Comparison of ENCODE assay signal across 9 cellular contexts in the genomic region with DNA sequence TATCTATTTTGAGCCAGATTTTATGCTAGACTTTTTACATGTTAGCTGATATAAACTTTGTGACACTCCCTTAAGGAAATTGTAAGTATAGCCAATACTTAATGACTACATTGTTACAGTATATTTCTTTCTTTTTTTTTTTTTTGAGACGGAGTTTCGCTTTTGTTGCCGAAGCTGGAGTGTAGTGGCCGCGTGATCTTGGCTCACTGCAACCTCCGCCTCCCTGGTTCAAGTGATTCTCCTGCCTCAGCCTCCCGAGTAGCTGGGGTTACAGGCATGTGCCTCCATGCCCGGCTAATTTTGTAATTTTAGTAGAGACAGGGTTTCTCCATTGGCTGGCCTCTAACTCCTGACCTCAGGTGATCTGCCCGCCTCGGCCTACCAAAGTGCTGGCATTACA. TPM values are rescaled to one million over a fixed set of nuclear protein-coding genes. Genes with fewer than 3 reads are reported as not detected.
DNase-seq lines count a peak whose midpoint lies in the region; ATAC-seq and TF ChIP-seq lines count a peak whose summit lies in the region.
"Not testable (repeated sequence)": the region's sequence is repeated elsewhere in the genome, so short reads cannot be mapped to it uniquely, and the experiment has no call there.
"Had no signal": no experiment of that assay in that cellular context is flagged by ENCODE, and none has a peak within 500 bp of the region (broad histone marks: within the 10 kb centered on the region; RNA-seq: fewer than 3 reads in every experiment).

No MANE protein-coding gene starts in this region.

- intact Hi-C loops in CD4-positive, alpha-beta T cell (cut with DNase I, micrococcal nuclease); MCF 10A (cut with micrococcal nuclease); spleen (cut with DNase I; ENCODE audit: low total_unique reads): not testable (repeated sequence)

- H3K4me3 Mint-ChIP-seq in CD4-positive, alpha-beta T cell: peak overlapping the region; percentile 69
- peak overlapping the region; percentile 55 for H3K4me3 Mint-ChIP-seq in T-helper 2 cell treated with Interferon-gamma antibody and Interleukin-4, amounts not matched to agents 5 μg/mL and 100 μg/mL, for 36 hours
- peak overlapping the region; percentile 18 for H3K4me3 Mint-ChIP-seq in activated CD8-positive, alpha-beta memory T cell treated with anti-CD3 and anti-CD28 coated beads, Interleukin-2, amount 10 ng/mL, durations not matched to agents 7 days and 5 days
- not testable (repeated sequence) for H3K4me3 Mint-ChIP-seq in MCF 10A (ENCODE audit: unreplicated experiment)
- H3K4me3 Mint-ChIP-seq in naive B cell: peak overlapping the region; percentile 66 to 85 (median 77)

- not testable (repeated sequence) for DNase-seq in CD4-positive, alpha-beta T cell; T-helper 2 cell treated with Interferon-gamma antibody and Interleukin-4, amounts not matched to agents 5 μg/mL and 100 μg/mL, for 36 hours (ENCODE audit: low spot score); activated CD8-positive, alpha-beta memory T cell treated with anti-CD3 and anti-CD28 coated beads, Interleukin-2, amount 10 ng/mL, durations not matched to agents 7 days and 5 days; MCF 10A (ENCODE audit: unreplicated experiment); naive B cell; spleen

- H3K4me1 Mint-ChIP-seq in CD4-positive, alpha-beta T cell (ENCODE audit: low read depth): peaks cover 77% of the 10 kb centered on the region
- peaks cover 53% of the 10 kb centered on the region for H3K4me1 Mint-ChIP-seq in T-helper 2 cell treated with Interferon-gamma antibody and Interleukin-4, amounts not matched to agents 5 μg/mL and 100 μg/mL, for 36 hours (ENCODE audit: low read depth)
- H3K4me1 Mint-ChIP-seq in activated CD8-positive, alpha-beta memory T cell treated with anti-CD3 and anti-CD28 coated beads, Interleukin-2, amount 10 ng/mL, durations not matched to agents 7 days and 5 days: peaks cover 58% of the 10 kb centered on the region
- H3K4me1 Mint-ChIP-seq in MCF 10A (ENCODE audit: insufficient read depth, unreplicated experiment) (peaks cover 40% of the 10 kb centered on the region), naive B cell (peaks cover 60 to 84% (median 77%) of the 10 kb centered on the region in 3 donors)

- not testable (repeated sequence) for TF ChIP-seq CTCF in CD4-positive, alpha-beta T cell (IDR thresholded peaks at IDR 0.05); OCI-LY1 (IDR thresholded peaks at IDR 0.05; ENCODE audit: low read length); MCF 10A (IDR thresholded peaks at IDR 0.05; ENCODE audit: unreplicated experiment); spleen (IDR thresholded peaks at IDR 0.05 in 8 of 11, conservative IDR thresholded peaks at IDR 0.05 in 3 of 11)

- not testable (repeated sequence) for H3K9me3 Mint-ChIP-seq in CD4-positive, alpha-beta T cell; T-helper 2 cell treated with Interferon-gamma antibody and Interleukin-4, amounts not matched to agents 5 μg/mL and 100 μg/mL, for 36 hours; activated CD8-positive, alpha-beta memory T cell treated with anti-CD3 and anti-CD28 coated beads, Interleukin-2, amount 10 ng/mL, durations not matched to agents 7 days and 5 days (ENCODE audit: low read depth); MCF 10A (ENCODE audit: unreplicated experiment); naive B cell

- not testable (repeated sequence) for ATAC-seq in CD4-positive, alpha-beta T cell (ENCODE audit: poor library complexity); activated CD8-positive, alpha-beta memory T cell treated with anti-CD3 and anti-CD28 coated beads, Interleukin-2, amount 10 ng/mL, durations not matched to agents 7 days and 5 days; naive B cell (ENCODE audit: low read depth in 2 of 2)

- H3K27ac Mint-ChIP-seq in CD4-positive, alpha-beta T cell: peak overlapping the region; percentile 92
- peak overlapping the region; percentile 58 for H3K27ac Mint-ChIP-seq in T-helper 2 cell treated with Interferon-gamma antibody and Interleukin-4, amounts not matched to agents 5 μg/mL and 100 μg/mL, for 36 hours
- peak overlapping the region; percentile 78 for H3K27ac Mint-ChIP-seq in activated CD8-positive, alpha-beta memory T cell treated with anti-CD3 and anti-CD28 coated beads, Interleukin-2, amount 10 ng/mL, durations not matched to agents 7 days and 5 days
- H3K27ac Mint-ChIP-seq in MCF 10A (ENCODE audit: low read depth, unreplicated experiment): peak overlapping the region; percentile 81
- H3K27ac Mint-ChIP-seq in naive B cell: peak overlapping the region in 5 of 6 donors; percentile 69 to 95 (median 88)

- not testable (repeated sequence) for H3K27ac ChIP-seq in CD4-positive, alpha-beta T cell (ENCODE audit: low read depth, low read length)
- H3K27ac ChIP-seq in OCI-LY1 (ENCODE audit: low read depth, low read length, poor library complexity, severe bottlenecking) (peak overlapping the region; percentile 89), spleen (peak overlapping the region in 5 of 8 donors; percentile 34 to 75 (median 62))

- BruUV-seq in MCF 10A (replicated peaks; lab: Mats Ljungman, UMichigan): not testable (repeated sequence)

- H3K4me3 ChIP-seq in OCI-LY1 (ENCODE audit: low read depth, low read length, poor library complexity, severe bottlenecking): peak overlapping the region; percentile 11
- H3K4me3 ChIP-seq in spleen: not testable (repeated sequence)

- H3K27me3 Mint-ChIP-seq in CD4-positive, alpha-beta T cell; T-helper 2 cell treated with Interferon-gamma antibody and Interleukin-4, amounts not matched to agents 5 μg/mL and 100 μg/mL, for 36 hours (ENCODE audit: low read depth); activated CD8-positive, alpha-beta memory T cell treated with anti-CD3 and anti-CD28 coated beads, Interleukin-2, amount 10 ng/mL, durations not matched to agents 7 days and 5 days; MCF 10A (ENCODE audit: insufficient read depth, unreplicated experiment); naive B cell: not testable (repeated sequence)

- peaks cover 20% of the 10 kb centered on the region for H3F3A ChIP-seq in OCI-LY1 (ENCODE audit: insufficient read depth, low read length)

- not testable (repeated sequence) for TF ChIP-seq POLR2A in spleen (IDR thresholded peaks at IDR 0.05)

- peaks cover 99% of the 10 kb centered on the region for H3K79me2 ChIP-seq in OCI-LY1 (ENCODE audit: insufficient read depth, low read length)

- not testable (repeated sequence) for H3K9ac ChIP-seq in OCI-LY1 (ENCODE audit: low read length)

- not testable (repeated sequence) for H4K20me1 ChIP-seq in OCI-LY1 (ENCODE audit: insufficient read depth, low read length)

- peaks cover 52% of the 10 kb centered on the region for H3K36me3 ChIP-seq in OCI-LY1 (ENCODE audit: insufficient read depth, low read length)
- not testable (repeated sequence) for H3K36me3 ChIP-seq in spleen

- POLR2A ChIA-PET in CD4-positive, alpha-beta T cell (lab: Charles Lee): interaction anchor here (1.9 kb wide), 1 partner anchor 136 kb away, joined by 8 read pairs; a partner anchor contains a TSS
- POLR2A ChIA-PET in MCF 10A (lab: Yijun Ruan, JAX): interaction anchor here (0.7 to 3.3 kb wide), 3 partner anchors 12 to 47 kb away, joined by 4 to 56 read pairs (median 18); a partner anchor contains a TSS

- H2AFZ ChIP-seq in OCI-LY1 (ENCODE audit: low read length): not testable (repeated sequence)

- WGBS in spleen, 5 donors: 83 to 91% (median 87%) methylated on average over 10 of the region's 10 CpGs

- H3K9me2 ChIP-seq in OCI-LY1 (ENCODE audit: low read depth, low read length): not testable (repeated sequence)

- H3K27me3 ChIP-seq in CD4-positive, alpha-beta T cell (ENCODE audit: control insufficient read depth, insufficient read depth, low read length); OCI-LY1 (ENCODE audit: insufficient read depth, low read length); spleen (replicated peaks in 1 of 7): not testable (repeated sequence)

- not testable (repeated sequence) for H3K9me3 ChIP-seq in CD4-positive, alpha-beta T cell (ENCODE audit: control insufficient read depth, low read length); OCI-LY1 (ENCODE audit: low read length); spleen

- peaks cover 14% of the 10 kb centered on the region for H3K36me3 Mint-ChIP-seq in CD4-positive, alpha-beta T cell (ENCODE audit: low read depth)
- H3K36me3 Mint-ChIP-seq in T-helper 2 cell treated with Interferon-gamma antibody and Interleukin-4, amounts not matched to agents 5 μg/mL and 100 μg/mL, for 36 hours (ENCODE audit: low read depth): peaks cover 26% of the 10 kb centered on the region
- H3K36me3 Mint-ChIP-seq in activated CD8-positive, alpha-beta memory T cell treated with anti-CD3 and anti-CD28 coated beads, Interleukin-2, amount 10 ng/mL, durations not matched to agents 7 days and 5 days: peaks cover 36% of the 10 kb centered on the region
- peaks cover 19% of the 10 kb centered on the region for H3K36me3 Mint-ChIP-seq in MCF 10A (ENCODE audit: insufficient read depth, unreplicated experiment)
- not testable (repeated sequence) for H3K36me3 Mint-ChIP-seq in naive B cell

- CTCF ChIA-PET in CD4-positive, alpha-beta T cell (lab: Charles Lee): interaction anchor here (3.7 kb wide), 1 partner anchor 12 kb away, joined by 14 read pairs; a partner anchor contains a TSS
- CTCF ChIA-PET in activated CD8-positive, alpha-beta memory T cell treated with anti-CD3 and anti-CD28 coated beads, Interleukin-2, amount 10 ng/mL, durations not matched to agents 7 days and 5 days (lab: Charles Lee); MCF 10A (lab: Yijun Ruan, JAX): not testable (repeated sequence)

- peaks cover 63% of the 10 kb centered on the region for H3K4me1 ChIP-seq in OCI-LY1 (ENCODE audit: insufficient read depth, low read length, severe bottlenecking)
- H3K4me1 ChIP-seq in spleen: peaks cover 35 to 91% (median 66%) of the 10 kb centered on the region in 6 donors

- peak overlapping the region; percentile 46 for H3K4me2 ChIP-seq in OCI-LY1 (ENCODE audit: low read length)

RNA-seq across cellular contexts. Expression of a gene that starts 11.1 kb away (rescaled TPM):
- total RNA-seq in CD4-positive, alpha-beta T cell: 10 to 100 TPM; 23.3 to 26.4 TPM
- 10 to 100 TPM; 32.2 to 34.9 TPM for total RNA-seq in activated CD8-positive, alpha-beta memory T cell treated with anti-CD3 and anti-CD28 coated beads, Interleukin-2, amount 10 ng/mL, durations not matched to agents 7 days and 5 days
- total RNA-seq in MCF 10A (2022) (86.1 and 102 TPM in 2 replicates), spleen (10 to 100 TPM; 27.8 to 47.2 (median 34.9) TPM)
- polyA plus RNA-seq in naive B cell (ENCODE audit: low read depth in 6 of 6) (100 to 1,000 TPM in 5 of 6 donors, 10 to 100 TPM in 1; 94.9 to 165 (median 123) TPM), spleen (10 to 100 TPM; 70.9 to 92.8 (median 87.4) TPM)

RNA-seq across cellular contexts. Expression of a gene that starts 12.1 kb away (rescaled TPM):
- total RNA-seq in CD4-positive, alpha-beta T cell: 10 to 100 TPM; 54.2 to 57.1 TPM
- total RNA-seq in activated CD8-positive, alpha-beta memory T cell treated with anti-CD3 and anti-CD28 coated beads, Interleukin-2, amount 10 ng/mL, durations not matched to agents 7 days and 5 days: 10 to 100 TPM; 50.0 to 70.8 TPM
- total RNA-seq in MCF 10A (2022): 54.9 and 80.6 TPM in 2 replicates
- polyA plus RNA-seq in naive B cell (ENCODE audit: low read depth in 6 of 6): 10 to 100 TPM; 22.5 to 57.4 (median 53.4) TPM
- 10 to 100 TPM; 26.2 to 66.7 (median 41.1) TPM for total RNA-seq in spleen
- polyA plus RNA-seq in spleen: 1 to 10 TPM; 5.4 to 8.3 (median 7.4) TPM

RNA-seq across cellular contexts. Expression of a gene that starts 33.4 kb away (rescaled TPM):
- total RNA-seq in CD4-positive, alpha-beta T cell: not detected
- under 1 TPM in 1 of 2 experiments, not detected in 1; 0.20 TPM for total RNA-seq in activated CD8-positive, alpha-beta memory T cell treated with anti-CD3 and anti-CD28 coated beads, Interleukin-2, amount 10 ng/mL, durations not matched to agents 7 days and 5 days
- not detected in 2 replicates for total RNA-seq in MCF 10A (2022)
- polyA plus RNA-seq in naive B cell (ENCODE audit: low read depth in 6 of 6): 1 to 10 TPM in 1 of 6 donors, under 1 TPM in 5; 0.24 to 1.0 (median 0.55) TPM
- 1 to 10 TPM in 2 of 7 donors, under 1 TPM in 4, not detected in 1; 0.20 to 1.7 (median 0.48) TPM for total RNA-seq in spleen
- polyA plus RNA-seq in spleen: under 1 TPM; 0.28 to 0.54 (median 0.50) TPM
- total RNA-seq: Calu3, G401 had no signal
